ENCODE assay signal across 8 cellular contexts in genomic region chr1:45521413-45522323, GRCh38. TPM values are rescaled to one million over a fixed set of nuclear protein-coding genes. Genes with fewer than 3 reads are reported as not detected.
A peak's percentile ranks its signal among the peaks of the same experiment; 100 is the strongest.
DNase-seq lines count a peak whose midpoint lies in the region; ATAC-seq and TF ChIP-seq lines count a peak whose summit lies in the region.

Gene PRDX1 (minus strand): TSS chr1:45521884. CDS start chr1:45519043, 2,841 bp downstream.

- WGBS in liver: under 1% methylated on average over 72 of the region's 72 CpGs

- DNase-seq in NCI-H69 (lab: John Stamatoyannopoulos, UW) (peak; percentile 95), dermis blood vessel endothelial cell (peak; percentile 96)
- peak; percentile 98 for DNase-seq in activated CD4-positive, alpha-beta T cell treated with anti-CD3 and anti-CD28 coated beads, Interleukin-2, amount 50 U/mL, for 4 hours
- peak; percentile 99 for DNase-seq in stimulated activated CD4-positive, alpha-beta T cell treated with anti-CD3 and anti-CD28 coated beads, Interleukin-4, amount 100 ng/mL, for 24 hours

- TF ChIP-seq CTCF in liver (IDR thresholded peaks at IDR 0.05; ENCODE audit: low read depth, low read length, missing input control): peak; percentile 14

- H3K4me3 ChIP-seq in BLaER1 (peak within 1 kb of the TSS; percentile 92), liver (ENCODE audit: low read depth in 1 of 3, low read length in 3 of 3) (peak within 1 kb of the TSS; percentile 79 to 97 (median 85))

- H3K27ac ChIP-seq in BLaER1: peak within 1 kb of the TSS; percentile 97
- H3K27ac ChIP-seq in liver (ENCODE audit: low read depth in 1 of 2, low read length in 2 of 2): peak within 1 kb of the TSS; percentile 92 to 96

- H3K36me3 ChIP-seq in BLaER1 (peaks cover 31% of the 10 kb centered on the region), liver (ENCODE audit: control insufficient read depth in 4 of 4, insufficient read depth in 3 of 4, low read depth in 1 of 4, low read length in 3 of 4) (peaks cover 2 to 12% (median 6%) of the 10 kb centered on the region in 4 donors)

- H3K4me2 ChIP-seq in BLaER1: peak within 1 kb of the TSS; percentile 90

- ATAC-seq in GM19328 (IDR thresholded peaks at IDR 0.05; ENCODE audit: unreplicated experiment) (peak; percentile 82), HG03520 (IDR thresholded peaks at IDR 0.05; ENCODE audit: unreplicated experiment) (peak; percentile 78)

- H3K9me3 ChIP-seq in BLaER1 (no peaks in the 10 kb centered on the region), liver (ENCODE audit: control insufficient read depth in 4 of 4, low read length in 3 of 4) (no peaks in the 10 kb centered on the region)

- H3K9ac ChIP-seq in BLaER1 (peak within 1 kb of the TSS; percentile 98), liver (ENCODE audit: low read depth in 1 of 2, low read length in 2 of 2) (peak within 1 kb of the TSS; percentile 90 to 98)

- H3K4me1 ChIP-seq in BLaER1 (peaks cover 64% of the 10 kb centered on the region), liver (ENCODE audit: control insufficient read depth in 4 of 4, insufficient read depth in 4 of 4, low read length in 3 of 4) (peaks cover 13 to 36% (median 28%) of the 10 kb centered on the region in 4 donors)

- peak; percentile 29 to 56 for TF ChIP-seq RAD21 in liver (IDR thresholded peaks at IDR 0.05)

- H3K27me3 ChIP-seq in BLaER1 (no peaks in the 10 kb centered on the region), liver (ENCODE audit: control insufficient read depth in 4 of 4, insufficient read depth in 4 of 4, low read length in 3 of 4) (no peaks in the 10 kb centered on the region)

- peaks cover 50% of the 10 kb centered on the region for H4K20me1 ChIP-seq in BLaER1

TF ChIP-seq in liver, 16 proteins besides CTCF, POLR2A, EP300 and RAD21:
- TF ChIP-seq HNF4A (conservative IDR thresholded peaks at IDR 0.05): peak; percentile 22 to 36
- no peak for TF ChIP-seq FOXA2 (IDR thresholded peaks at IDR 0.05)
- peak; percentile 88 for TF ChIP-seq SP1 (IDR thresholded peaks at IDR 0.05)
- TF ChIP-seq TAF1 (conservative IDR thresholded peaks at IDR 0.05): peak; percentile 99
- peak in 1 of 2 donors; percentile 49 for TF ChIP-seq GABPA (IDR thresholded peaks at IDR 0.05 in 1 of 2, conservative IDR thresholded peaks at IDR 0.05 in 1 of 2)
- peak in 1 of 2 donors; percentile 73 for TF ChIP-seq EGR1 (IDR thresholded peaks at IDR 0.05; ENCODE audit: low read depth in 2 of 2)
- peak; percentile 97 for TF ChIP-seq REST (IDR thresholded peaks at IDR 0.05)
- TF ChIP-seq HNF4G (IDR thresholded peaks at IDR 0.05): no peak
- TF ChIP-seq JUND (IDR thresholded peaks at IDR 0.05): peak; percentile 36
- peak; percentile 45 to 53 for TF ChIP-seq RXRA (IDR thresholded peaks at IDR 0.05)
- peak; percentile 31 for TF ChIP-seq NR2F2 (IDR thresholded peaks at IDR 0.05)
- TF ChIP-seq ZBTB33 (IDR thresholded peaks at IDR 0.05): peak; percentile 100
- TF ChIP-seq MAX (IDR thresholded peaks at IDR 0.05): no peak
- peak; percentile 74 for TF ChIP-seq YY1 (IDR thresholded peaks at IDR 0.05)
- no peak for TF ChIP-seq FOXA1 (IDR thresholded peaks at IDR 0.05)
- no peak for TF ChIP-seq ATF3 (IDR thresholded peaks at IDR 0.05)

RNA-seq across cellular contexts. Expression of gene PRDX1, which starts in this region (rescaled TPM):
- 698 and 775 TPM in 2 replicates for total RNA-seq in dermis blood vessel endothelial cell
- 100 to 1,000 TPM; 270 to 286 TPM for total RNA-seq in liver
- 100 to 1,000 TPM; 508 to 623 TPM for polyA plus RNA-seq in liver

Comparison
In these comparisons a context has a peak if more than half of its experiments do, and no peak if none do; other contexts are left out.
1. Peak in every context shown above with its lines: DNase-seq, ATAC-seq, H3K4me3 ChIP-seq and H3K27ac ChIP-seq.